22 cellular contexts compared by ENCODE assay signal in genomic region chr19:18346091-18346490, GRCh38. TPM values are rescaled to one million over a fixed set of nuclear protein-coding genes. Genes with fewer than 3 reads are reported as not detected.
DNase-seq lines count a peak whose midpoint lies in the region; FAIRE-seq and TF ChIP-seq lines count a peak whose summit lies in the region.
"Had no signal": no experiment of that assay in that cellular context is flagged by ENCODE, and none has a peak within 500 bp of the region (broad histone marks: within the 10 kb centered on the region; RNA-seq: fewer than 3 reads in every experiment).

No MANE protein-coding gene starts in this region.

- peaks cover 15% of the 10 kb centered on the region for H3K4me1 Mint-ChIP-seq in nephron

- POLR2A ChIA-PET in H1 (lab: Charles Lee; ENCODE audit: partially characterized antibody), result interaction anchor here (0.6 to 1.6 kb wide), 11 partner anchors 14 to 71 kb away, joined by 3 to 11 read pairs (median 3); partner anchors contain the start of gene JUND

- H3K4me1 ChIP-seq in HUES64 (ENCODE audit: insufficient read depth, low read length), result peaks cover 18% of the 10 kb centered on the region
- H3K4me1 ChIP-seq in H1 (replicated peaks in 1 of 4; ENCODE audit: control insufficient read depth in 3 of 4, insufficient read depth in 4 of 4, low read length in 3 of 4), result peaks cover 0 to 9% (median 5%) of the 10 kb centered on the region in 4 experiments; a peak in 5 of 7 replicates

- no peaks in the 10 kb centered on the region for H3K9me3 ChIP-seq in HUES64 (ENCODE audit: insufficient read depth, low read depth, low read length)
- no peaks in the 10 kb centered on the region for H3K9me3 ChIP-seq in H1 (ENCODE audit: insufficient read depth in 2 of 2, low read depth in 1 of 2, low read length in 1 of 2)
- H3K9me3 ChIP-seq: SK-N-SH had no signal

- H4K5ac ChIP-seq in H1 (ENCODE audit: insufficient read length, low read depth, low read length), result no peak overlapping the region

- peak; percentile 50 for FAIRE-seq in H1 (lab: Jason Lieb, UNC)
- FAIRE-seq in urothelium cell line (lab: Jason Lieb, UNC), result no peak
- FAIRE-seq: A204.1, GM12878, small intestine had no signal

- peak overlapping the region in 2 of 3 experiments; percentile 27 to 42 for H3K4me3 Mint-ChIP-seq in nephron
- H3K4me3 Mint-ChIP-seq: activated CD4-positive, alpha-beta memory T cell treated with anti-CD3 and anti-CD28 coated beads for 36 hours; activated T-helper 1 cell treated with anti-CD3 and anti-CD28 coated beads, Interleukin-12 subunit alpha, Interleukin-12 subunit beta, Interleukin-2, Interleukin-4 antibody, amounts not matched to agents 30 ng/mL and 10 ng/mL and 1 ng/mL, durations not matched to agents 14 hours and 24 hours and 36 hours; stimulated activated effector memory CD8-positive, alpha-beta T cell treated with anti-CD3 and anti-CD28 coated beads, Interleukin-12 subunit alpha, Interleukin-12 subunit beta, amount 100 ng/mL, for 72 hours had no signal

- no peak overlapping the region for H3K4ac ChIP-seq in H1 (replicated peaks; ENCODE audit: insufficient read length, low read depth, low read length)

- no peak overlapping the region for H2BK20ac ChIP-seq in H1 (ENCODE audit: low read length)

- H2BK120ac ChIP-seq in H1 (replicated peaks; ENCODE audit: low read depth, low read length), result no peak overlapping the region

- TF ChIP-seq RAD21 in H1 (IDR thresholded peaks at IDR 0.05 in 1 of 2, conservative IDR thresholded peaks at IDR 0.05 in 1 of 2; ENCODE audit: low read depth in 2 of 2, low read length in 2 of 2), result no peak; a peak in 1 of 4 replicates

- H3K4me2 ChIP-seq in H1 (ENCODE audit: insufficient read depth in 1 of 2, low read depth in 2 of 2, low read length in 2 of 2), result peak overlapping the region; percentile 17 to 31; a peak in 2 of 4 replicates
- H3K4me2 ChIP-seq: SK-N-SH had no signal

- no peak overlapping the region for H3K23ac ChIP-seq in H1 (ENCODE audit: insufficient read length)

- H3K36me3 ChIP-seq in HUES64 (ENCODE audit: insufficient read depth, low read length) (no peaks in the 10 kb centered on the region), H1 (ENCODE audit: control insufficient read depth in 2 of 4, insufficient read depth in 4 of 4, low read length in 3 of 4) (no peaks in the 10 kb centered on the region)

- H3K27me3 Mint-ChIP-seq in nephron (ENCODE audit: low read depth), result no peaks in the 10 kb centered on the region
- H3K27me3 Mint-ChIP-seq: activated CD4-positive, alpha-beta memory T cell treated with anti-CD3 and anti-CD28 coated beads for 36 hours had no signal

- H2BK12ac ChIP-seq in H1 (ENCODE audit: low read depth, low read length), result 0 out of 2 replicates have a peak overlapping the region, but pooled peaks have one; percentile 2

- no peak overlapping the region for H3K18ac ChIP-seq in H1 (ENCODE audit: extremely low read depth, low read length)

- TF ChIP-seq POLR2A in H1 (IDR thresholded peaks at IDR 0.05; ENCODE audit: control extremely low read depth in 1 of 2, low read depth in 2 of 2, low read length in 2 of 2), result no peak

- H2AK5ac ChIP-seq in H1 (ENCODE audit: low read depth, low read length), result no peak overlapping the region

- H3K27ac ChIP-seq in HUES64 (ENCODE audit: low read depth, low read length) (peak overlapping the region; percentile 59), H1 (ENCODE audit: low read depth, low read length) (no peak overlapping the region)
- H3K27ac ChIP-seq: coronary artery, epithelial cell of prostate, parathyroid adenoma had no signal

- peak in 1 of 2 experiments; percentile 79; a peak in 1 of 3 replicates for TF ChIP-seq EP300 in H1 (IDR thresholded peaks at IDR 0.05; ENCODE audit: borderline replicate concordance in 1 of 2, low read depth in 2 of 2, low read length in 2 of 2)

- H3K27me3 ChIP-seq in HUES64 (ENCODE audit: insufficient read depth, low read length) (no peaks in the 10 kb centered on the region), H1 (replicated peaks in 1 of 4; ENCODE audit: control insufficient read depth in 3 of 4, extremely low read depth in 1 of 4, insufficient read depth in 3 of 4, low read length in 3 of 4) (no peaks in the 10 kb centered on the region)

- H3K4me3 ChIP-seq in HUES64 (ENCODE audit: low read length), result no peak overlapping the region
- H3K4me3 ChIP-seq in H1 (ENCODE audit: extremely low read depth in 1 of 4, insufficient read depth in 2 of 4, low read depth in 3 of 4, low read length in 4 of 4), result no peak overlapping the region
- H3K4me3 ChIP-seq: coronary artery, GM12878 had no signal

- peak overlapping the region; percentile 33; the same call in 1 of the 2 replicates for H3K9ac ChIP-seq in HUES64 (ENCODE audit: low read depth, low read length)
- no peak overlapping the region; a peak in 2 of 7 replicates for H3K9ac ChIP-seq in H1 (replicated peaks in 1 of 4; ENCODE audit: extremely low read depth in 1 of 4, low read depth in 3 of 4, low read length in 3 of 4)
- H3K9ac ChIP-seq: parathyroid adenoma, SK-N-SH had no signal

- H3K79me2 ChIP-seq in H1 (ENCODE audit: control insufficient read depth in 1 of 2, insufficient read depth in 2 of 2, low read length in 2 of 2), result peaks cover 0 to 4% of the 10 kb centered on the region in 2 experiments; a peak in 1 of 4 replicates
- H3K79me2 ChIP-seq: parathyroid adenoma had no signal

- no peak overlapping the region for H4K91ac ChIP-seq in H1 (replicated peaks; ENCODE audit: insufficient read length, low read length)

- WGBS in HUES64, result 45% methylated on average over 8 of the region's 8 CpGs
- 33% methylated on average over 8 of the region's 8 CpGs; no CpG with 5 or more reads in 1 of the 2 experiments for WGBS in H1 (ENCODE audit: extremely low coverage in 1 of 2, insufficient coverage in 1 of 2, insufficient read length in 1 of 2, insufficient replicate concordance in 2 of 2, low coverage in 1 of 2, low lambda C conversion rate in 2 of 2, missing lambda C conversion rate in 1 of 2), 2 experiments

- H3K79me1 ChIP-seq in H1 (ENCODE audit: low read depth, low read length), result no peaks in the 10 kb centered on the region

- H4K8ac ChIP-seq in H1 (ENCODE audit: extremely low read depth, insufficient read depth, low read length), result no peak overlapping the region

- TF ChIP-seq CTCF in H1 (IDR thresholded peaks at IDR 0.05; ENCODE audit: control extremely low read depth in 1 of 3, insufficient read depth in 1 of 3, low read depth in 1 of 3, low read length in 3 of 3) (peak; percentile 1 to 19 (median 4); a peak in 2 of 4 replicates), nephron (IDR thresholded peaks at IDR 0.05; ENCODE audit: unreplicated experiment in 3 of 3) (no peak)

- H3K23me2 ChIP-seq in H1 (ENCODE audit: low read depth, low read length), result peaks cover 4% of the 10 kb centered on the region

- H3K56ac ChIP-seq in H1 (replicated peaks; ENCODE audit: insufficient read length, low read depth, low read length), result no peak overlapping the region

- no peak overlapping the region for H2BK15ac ChIP-seq in H1 (ENCODE audit: low read length)

- CTCF ChIA-PET in H1 (lab: Charles Lee; ENCODE audit: partially characterized antibody), result interaction anchor here (0.6 to 6.1 kb wide), 11 partner anchors 17 to 167 kb away, joined by 3 to 132 read pairs (median 4); partner anchors contain the start of gene SSBP4

- H2BK5ac ChIP-seq in H1 (ENCODE audit: low read depth, low read length), result no peak overlapping the region

- no peaks in the 10 kb centered on the region for H4K20me1 ChIP-seq in H1 (replicated peaks in 1 of 2; ENCODE audit: control insufficient read depth in 1 of 2, insufficient read depth in 2 of 2, low read length in 2 of 2)

- peaks cover 11% of the 10 kb centered on the region for H3K36me3 Mint-ChIP-seq in nephron (ENCODE audit: low read depth)

- H2AFZ ChIP-seq in H1 (ENCODE audit: low read length), result no peak overlapping the region
- H2AFZ ChIP-seq: parathyroid adenoma had no signal

- DNase-seq in NCI-H2081 (lab: John Stamatoyannopoulos, UW) (peak; percentile 17 to 48), NCI-H2081 treated with DMSO at 0.1 percent for 48 hours (lab: John Stamatoyannopoulos, UW) (no peak), H1 (ENCODE audit: low read depth in 1 of 2, low spot score in 2 of 2) (peak in 1 of 2 experiments; percentile 61), NOMO-1 treated with dmso at 0.1 percent for 144 hours (lab: John Stamatoyannopoulos, UW; ENCODE audit: unreplicated experiment) (no peak), urothelium cell line (ENCODE audit: low spot score) (no peak)
- DNase-seq in stimulated activated CD4-positive, alpha-beta T cell treated with anti-CD3 and anti-CD28 coated beads, Interleukin-1b, Interleukin-23, amount 100 ng/mL, for 48 hours, result no peak
- DNase-seq: activated CD4-positive, alpha-beta memory T cell treated with anti-CD3 and anti-CD28 coated beads for 36 hours; IMR-90; SK-N-SH; small intestine had no signal

- H3K14ac ChIP-seq in H1 (ENCODE audit: insufficient read length), result no peak overlapping the region

- no peaks in the 10 kb centered on the region for H3K9me3 Mint-ChIP-seq in nephron
- H3K9me3 Mint-ChIP-seq: activated CD4-positive, alpha-beta memory T cell treated with anti-CD3 and anti-CD28 coated beads for 36 hours; activated T-helper 1 cell treated with anti-CD3 and anti-CD28 coated beads, Interleukin-12 subunit alpha, Interleukin-12 subunit beta, Interleukin-2, Interleukin-4 antibody, amounts not matched to agents 30 ng/mL and 10 ng/mL and 1 ng/mL, durations not matched to agents 14 hours and 24 hours and 36 hours; stimulated activated effector memory CD8-positive, alpha-beta T cell treated with anti-CD3 and anti-CD28 coated beads, Interleukin-12 subunit alpha, Interleukin-12 subunit beta, amount 100 ng/mL, for 72 hours had no signal

- H3K27ac Mint-ChIP-seq in nephron, result peak overlapping the region in 2 of 3 experiments; percentile 54 to 67
- H3K27ac Mint-ChIP-seq: activated CD4-positive, alpha-beta memory T cell treated with anti-CD3 and anti-CD28 coated beads for 36 hours; activated T-helper 1 cell treated with anti-CD3 and anti-CD28 coated beads, Interleukin-12 subunit alpha, Interleukin-12 subunit beta, Interleukin-2, Interleukin-4 antibody, amounts not matched to agents 30 ng/mL and 10 ng/mL and 1 ng/mL, durations not matched to agents 14 hours and 24 hours and 36 hours; stimulated activated effector memory CD8-positive, alpha-beta T cell treated with anti-CD3 and anti-CD28 coated beads, Interleukin-12 subunit alpha, Interleukin-12 subunit beta, amount 100 ng/mL, for 72 hours had no signal

RNA-seq across cellular contexts. Expression of gene PGPEP1, which starts 5.7 kb away (rescaled TPM):
- 12.6 TPM for polyA plus RNA-seq in HUES64 (2013, experiment 1 of 2)
- 15.8 TPM for polyA plus RNA-seq in HUES64 (2013, experiment 2 of 2)
- 33.2 and 33.4 TPM in 2 replicates for total RNA-seq in H1 (2021; fragmentation: NEBNext Ultra II Directional; extraction: Animal tissue kit (Norgen Biotek cat#: 25700))
- polyA plus RNA-seq in H1 (2011; rRNA removed), result 16.6 and 17.0 TPM in 2 replicates
- 19.4 TPM for polyA plus RNA-seq in H1 (2011; cell fraction: cytosol; rRNA removed)
- 29.1 TPM for polyA plus RNA-seq in H1 (2011; cell fraction: nucleus; rRNA removed)
- 21.0 to 25.1 TPM (median 23.6 TPM) in 4 replicates for polyA plus RNA-seq in H1 (2012, experiment 1 of 2)
- 19.1 TPM for polyA plus RNA-seq in H1 (2012, experiment 2 of 2)
- 41.9 TPM for polyA plus RNA-seq in H1 (2013, experiment 1 of 2)
- 41.8 TPM for polyA plus RNA-seq in H1 (2013, experiment 2 of 2)
- 58.5 and 73.6 TPM in 2 replicates for polyA minus RNA-seq in H1 (2011; rRNA and poly(A)+ RNA removed)
- polyA minus RNA-seq in H1 (2011; cell fraction: cytosol; rRNA and poly(A)+ RNA removed), result 23.0 TPM
- polyA minus RNA-seq in H1 (2011; cell fraction: nucleus; rRNA and poly(A)+ RNA removed), result 27.0 TPM

RNA-seq across cellular contexts. Expression of gene LSM4, which starts 23.2 kb away (rescaled TPM):
- polyA plus RNA-seq in HUES64 (2013, experiment 1 of 2), result 248 TPM
- 269 TPM for polyA plus RNA-seq in HUES64 (2013, experiment 2 of 2)
- 319 and 344 TPM in 2 replicates for total RNA-seq in H1 (2021; fragmentation: NEBNext Ultra II Directional; extraction: Animal tissue kit (Norgen Biotek cat#: 25700))
- polyA plus RNA-seq in H1 (2011; rRNA removed), result 302 and 380 TPM in 2 replicates
- polyA plus RNA-seq in H1 (2011; cell fraction: cytosol; rRNA removed), result 472 TPM
- 307 TPM for polyA plus RNA-seq in H1 (2011; cell fraction: nucleus; rRNA removed)
- 245 to 329 TPM (median 314 TPM) in 4 replicates for polyA plus RNA-seq in H1 (2012, experiment 1 of 2)
- polyA plus RNA-seq in H1 (2012, experiment 2 of 2), result 316 TPM
- polyA plus RNA-seq in H1 (2013, experiment 1 of 2), result 312 TPM
- 316 TPM for polyA plus RNA-seq in H1 (2013, experiment 2 of 2)
- 47.1 and 48.2 TPM in 2 replicates for polyA minus RNA-seq in H1 (2011; rRNA and poly(A)+ RNA removed)
- polyA minus RNA-seq in H1 (2011; cell fraction: cytosol; rRNA and poly(A)+ RNA removed), result 90.1 TPM
- polyA minus RNA-seq in H1 (2011; cell fraction: nucleus; rRNA and poly(A)+ RNA removed), result 101 TPM

RNA-seq across cellular contexts. Expression of gene GDF15, which starts 39.9 kb away (rescaled TPM):
- 3.7 TPM for polyA plus RNA-seq in HUES64 (2013, experiment 1 of 2)
- polyA plus RNA-seq in HUES64 (2013, experiment 2 of 2), result 4.2 TPM
- 4.1 and 5.0 TPM in 2 replicates for total RNA-seq in H1 (2021; fragmentation: NEBNext Ultra II Directional; extraction: Animal tissue kit (Norgen Biotek cat#: 25700))
- polyA plus RNA-seq in H1 (2011; rRNA removed), result 8.5 and 18.8 TPM in 2 replicates
- polyA plus RNA-seq in H1 (2011; cell fraction: cytosol; rRNA removed), result 8.2 TPM
- 17.2 TPM for polyA plus RNA-seq in H1 (2011; cell fraction: nucleus; rRNA removed)
- 4.9 to 6.1 TPM (median 5.6 TPM) in 4 replicates for polyA plus RNA-seq in H1 (2012, experiment 1 of 2)
- polyA plus RNA-seq in H1 (2012, experiment 2 of 2), result 5.5 TPM
- 11.8 TPM for polyA plus RNA-seq in H1 (2013, experiment 1 of 2)
- polyA plus RNA-seq in H1 (2013, experiment 2 of 2), result 14.4 TPM
- 1.1 and 2.9 TPM in 2 replicates for polyA minus RNA-seq in H1 (2011; rRNA and poly(A)+ RNA removed)
- 6.8 TPM for polyA minus RNA-seq in H1 (2011; cell fraction: cytosol; rRNA and poly(A)+ RNA removed)
- 9.7 TPM for polyA minus RNA-seq in H1 (2011; cell fraction: nucleus; rRNA and poly(A)+ RNA removed)
- total RNA-seq: activated CD4-positive, alpha-beta memory T cell treated with anti-CD3 and anti-CD28 coated beads for 36 hours; activated T-helper 1 cell treated with anti-CD3 and anti-CD28 coated beads, Interleukin-12 subunit alpha, Interleukin-12 subunit beta, Interleukin-2, Interleukin-4 antibody, amounts not matched to agents 30 ng/mL and 10 ng/mL and 1 ng/mL, durations not matched to agents 14 hours and 24 hours and 36 hours; mononuclear cell had no signal

RNA-seq across cellular contexts. Expression of gene LRRC25, which starts 51.3 kb away (rescaled TPM):
- polyA plus RNA-seq in HUES64 (2013, experiment 1 of 2), result 0.10 TPM
- not detected for polyA plus RNA-seq in HUES64 (2013, experiment 2 of 2)
- total RNA-seq in H1 (2021; fragmentation: NEBNext Ultra II Directional; extraction: Animal tissue kit (Norgen Biotek cat#: 25700)), result 0.20 and 0.23 TPM in 2 replicates
- 0.31 and 0.41 TPM in 2 replicates for polyA plus RNA-seq in H1 (2011; rRNA removed)
- polyA plus RNA-seq in H1 (2011; cell fraction: cytosol; rRNA removed), result 0.35 TPM
- polyA plus RNA-seq in H1 (2011; cell fraction: nucleus; rRNA removed), result 0.30 TPM
- polyA plus RNA-seq in H1 (2012, experiment 1 of 2), result 0.09 to 0.29 TPM (median 0.19 TPM) in 3 of 4 replicates, not detected in the other
- polyA plus RNA-seq in H1 (2012, experiment 2 of 2), result 0.16 TPM
- 0.14 TPM for polyA plus RNA-seq in H1 (2013, experiment 1 of 2)
- polyA plus RNA-seq in H1 (2013, experiment 2 of 2), result 0.13 TPM
- polyA minus RNA-seq in H1 (2011; rRNA and poly(A)+ RNA removed), result 0.35 and 0.46 TPM in 2 replicates
- not detected for polyA minus RNA-seq in H1 (2011; cell fraction: cytosol; rRNA and poly(A)+ RNA removed)
- not detected for polyA minus RNA-seq in H1 (2011; cell fraction: nucleus; rRNA and poly(A)+ RNA removed)
- total RNA-seq: activated CD4-positive, alpha-beta memory T cell treated with anti-CD3 and anti-CD28 coated beads for 36 hours; activated T-helper 1 cell treated with anti-CD3 and anti-CD28 coated beads, Interleukin-12 subunit alpha, Interleukin-12 subunit beta, Interleukin-2, Interleukin-4 antibody, amounts not matched to agents 30 ng/mL and 10 ng/mL and 1 ng/mL, durations not matched to agents 14 hours and 24 hours and 36 hours; G401; glomerular endothelial cell; IMR-90 had no signal
- polyA plus RNA-seq: SK-N-SH had no signal

Comparison
In these comparisons a context has a peak if more than half of its experiments do, and no peak if none do; other contexts are left out.
1. DNase-seq: peak in NCI-H2081 (2 of 2); none in NCI-H2081 treated with DMSO at 0.1 percent for 48 hours (single experiment), NOMO-1 treated with dmso at 0.1 percent for 144 hours (single experiment), stimulated activated CD4-positive, alpha-beta T cell treated with anti-CD3 and anti-CD28 coated beads, Interleukin-1b, Interleukin-23, amount 100 ng/mL, for 48 hours (single experiment) and urothelium cell line (single experiment).
2. CTCF ChIP-seq: peak in H1 (3 of 3); none in nephron (0 of 3).